In genomic region chr4:187436251-187436650, GRCh38 we compare ENCODE assay signal across 13 cellular contexts.
A peak's percentile ranks its signal among the peaks of the same experiment; 100 is the strongest.
DNase-seq lines count a peak whose midpoint lies in the region; TF ChIP-seq lines count a peak whose summit lies in the region.
"Had no signal": no experiment of that assay in that cellular context is flagged by ENCODE, and none has a peak within 500 bp of the region (broad histone marks: within the 10 kb centered on the region; RNA-seq: fewer than 3 reads in every experiment).

No MANE protein-coding gene starts in this region.

- H3K4me3 ChIP-seq in A673 (ENCODE audit: low read depth, low read length, poor library complexity, severe bottlenecking): no peak overlapping the region

- in situ Hi-C loops in GM13976 (cut with MboI; ENCODE audit: low sequenced_read_pairs, unreplicated experiment): no loop called here

- H3K4me1 ChIP-seq in A673 (ENCODE audit: insufficient read depth, low read length, poor library complexity, severe bottlenecking): no peaks in the 10 kb centered on the region

- peaks cover 9% of the 10 kb centered on the region for H3K27me3 ChIP-seq in A673 (replicated peaks; ENCODE audit: insufficient read depth, low read depth, low read length, poor library complexity)

- no peaks in the 10 kb centered on the region for H3K9me3 ChIP-seq in A673 (ENCODE audit: low read depth, low read length, poor library complexity, severe bottlenecking)

- CTCF ChIA-PET in A673 (lab: Charles Lee): no interaction called here

- H3K27ac ChIP-seq in A673 (ENCODE audit: low read depth, low read length, poor library complexity, severe bottlenecking): no peak overlapping the region

- POLR2A ChIA-PET in A673 (lab: Charles Lee; ENCODE audit: low non-redundant PET): no interaction called here

- intact Hi-C loops in A673 (cut with micrococcal nuclease; ENCODE audit: unreplicated experiment): no loop called here

- TF ChIP-seq CTCF in A673 (conservative IDR thresholded peaks at IDR 0.05; ENCODE audit: low read depth, low read length) (no peak), GM13976 (IDR thresholded peaks at IDR 0.05; ENCODE audit: borderline replicate concordance, control extremely low read depth, extremely low read depth, insufficient read depth, missing control alignments) (no peak)

- no TSS peak for BruUV-seq in A673 (replicated peaks; lab: Mats Ljungman, UMichigan)

- H3K36me3 ChIP-seq in A673 (ENCODE audit: insufficient read depth, low read length, poor library complexity, severe bottlenecking): no peaks in the 10 kb centered on the region

- peak; percentile 2 for DNase-seq in A673 (ENCODE audit: low spot score)
- peak; percentile 85 for DNase-seq in NCI-H69 (lab: John Stamatoyannopoulos, UW)
- peak; percentile 47 for DNase-seq in globus pallidus (ENCODE audit: low spot score)
- peak; percentile 37 for DNase-seq in putamen (ENCODE audit: low spot score)
- DNase-seq in NCI-H1092 (lab: John Stamatoyannopoulos, UW): no peak
- DNase-seq in GM13976 (ENCODE audit: low spot score): no peak
- DNase-seq in activated T-cell treated with anti-CD3 and anti-CD28 coated beads, Interleukin-2, amount 50 U/mL, for 1 hour: no peak
- DNase-seq: 8988T; ACHN; CD4-positive, alpha-beta T cell; DMS79; GOT3; H9 had no signal

Comparison
In these comparisons a context has a peak if more than half of its experiments do, and no peak if none do; other contexts are left out.
1. DNase-seq: peak in A673 (single experiment), NCI-H69 (single experiment), globus pallidus (single experiment) and putamen (single experiment); none in NCI-H1092 (single experiment), GM13976 (single experiment) and activated T-cell treated with anti-CD3 and anti-CD28 coated beads, Interleukin-2, amount 50 U/mL, for 1 hour (single experiment).